ENCODE assay signal across 15 cellular contexts in genomic region chr11:6586434-6587359, GRCh38. TPM values are rescaled to one million over a fixed set of nuclear protein-coding genes. Genes with fewer than 3 reads are reported as not detected.
DNase-seq lines count a peak whose midpoint lies in the region; TF ChIP-seq lines count a peak whose summit lies in the region.
"Had no signal": no experiment of that assay in that cellular context is flagged by ENCODE, and none has a peak within 500 bp of the region (broad histone marks: within the 10 kb centered on the region; RNA-seq: fewer than 3 reads in every experiment).

No MANE protein-coding gene starts in this region.

- no peak overlapping the region for H3K14ac ChIP-seq in H9 (ENCODE audit: insufficient read depth, low read length)

- WGBS in H9 (ENCODE audit: extremely low coverage, insufficient read length, low lambda C conversion rate), result no CpG with 5 or more reads among the region's 25 CpGs

- DNase-seq in AG10803 (ENCODE audit: low read depth), result peak; percentile 32
- peak; percentile 77 for DNase-seq in H9
- peak; percentile 72 for DNase-seq in coronary artery (ENCODE audit: low spot score)
- DNase-seq in osteocyte (ENCODE audit: extremely low spot score, unreplicated experiment), result peak; percentile 81
- DNase-seq in activated CD8-positive, alpha-beta memory T cell treated with anti-CD3 and anti-CD28 coated beads for 24 hours, result no peak
- no peak for DNase-seq in NCI-H82 (lab: John Stamatoyannopoulos, UW)
- no peak for DNase-seq in chondrocyte (ENCODE audit: low spot score)
- DNase-seq in GOT3 (lab: John Stamatoyannopoulos, UW), result no peak
- DNase-seq: CD4-positive, alpha-beta T cell; mesendoderm; ovary; SIG-M5 had no signal

- H3K23me2 ChIP-seq in H9 (ENCODE audit: insufficient read length, low read depth, low read length, poor library complexity, severe bottlenecking), result no peaks in the 10 kb centered on the region

- peak overlapping the region; percentile 34 for H3K4me3 ChIP-seq in AG10803 (ENCODE audit: low read length)
- H3K4me3 ChIP-seq in coronary artery, result peak overlapping the region; percentile 57
- H3K4me3 ChIP-seq: ovary had no signal

- H2BK5ac ChIP-seq in H9 (ENCODE audit: insufficient read length, low read length), result no peak overlapping the region

- H3K4me3 Mint-ChIP-seq in H9 (no peak overlapping the region), osteocyte (ENCODE audit: unreplicated experiment) (no peak overlapping the region), chondrocyte (ENCODE audit: unreplicated experiment) (no peak overlapping the region)
- H3K4me3 Mint-ChIP-seq: CD4-positive, alpha-beta T cell; stimulated activated memory B cell treated with anti-CD40 and anti-IgM and Interleukin-4, amounts not matched to agents 10 μg/mL and 1 μg/mL and 100 μg/mL, for 72 hours had no signal

- H4K5ac ChIP-seq in H9 (ENCODE audit: insufficient read length, low read depth, low read length), result no peak overlapping the region

- H3K27me3 Mint-ChIP-seq in H9 (ENCODE audit: low read depth), result no peaks in the 10 kb centered on the region
- H3K27me3 Mint-ChIP-seq in osteocyte (ENCODE audit: unreplicated experiment), result no peaks in the 10 kb centered on the region
- H3K27me3 Mint-ChIP-seq in chondrocyte (ENCODE audit: low read depth), result no peaks in the 10 kb centered on the region
- H3K27me3 Mint-ChIP-seq: CD4-positive, alpha-beta T cell; stimulated activated memory B cell treated with anti-CD40 and anti-IgM and Interleukin-4, amounts not matched to agents 10 μg/mL and 1 μg/mL and 100 μg/mL, for 72 hours had no signal

- no peak overlapping the region for H2BK12ac ChIP-seq in H9 (ENCODE audit: insufficient read length, low read depth, low read length)

- no peak overlapping the region for H4K8ac ChIP-seq in H9 (replicated peaks; ENCODE audit: insufficient read length, low read depth, low read length)

- H3K9me3 Mint-ChIP-seq in H9 (peaks cover 19 to 20% of the 10 kb centered on the region in 2 experiments), osteocyte (ENCODE audit: unreplicated experiment) (peaks cover 30% of the 10 kb centered on the region), chondrocyte (ENCODE audit: low read depth) (peaks cover 26% of the 10 kb centered on the region)

- no peak overlapping the region for H3K27ac ChIP-seq in H9 (ENCODE audit: insufficient read length, low read depth, low read length)
- peak overlapping the region; percentile 56 to 68 for H3K27ac ChIP-seq in coronary artery
- H3K27ac ChIP-seq: KMS-11, ovary had no signal

- H3K4me2 ChIP-seq in H9 (ENCODE audit: insufficient read depth, insufficient read length, low read length), result no peak overlapping the region
- H3K4me2 ChIP-seq: KMS-11 had no signal

- H2AFZ ChIP-seq in H9 (ENCODE audit: low read length), result no peak overlapping the region

- no peaks in the 10 kb centered on the region for H3K79me1 ChIP-seq in H9 (ENCODE audit: insufficient read depth, low read depth, low read length, poor library complexity, severe bottlenecking)

- no peak overlapping the region for H2AK5ac ChIP-seq in H9 (ENCODE audit: insufficient read length, low read length)

- H3K27me3 ChIP-seq in H9 (ENCODE audit: insufficient read depth, low read length), result no peaks in the 10 kb centered on the region
- H3K27me3 ChIP-seq: ovary had no signal

- H3T11ph ChIP-seq in H9 (ENCODE audit: low read length), result no peak overlapping the region

- no peak overlapping the region for H3K4ac ChIP-seq in H9 (ENCODE audit: low read depth, low read length)

- no peak overlapping the region for H3K23ac ChIP-seq in H9 (ENCODE audit: insufficient read length, low read depth, low read length)

- peak overlapping the region in 1 of 3 experiments; percentile 46; a peak in 1 of 7 replicates for H3K27ac Mint-ChIP-seq in H9
- no peak overlapping the region for H3K27ac Mint-ChIP-seq in osteocyte (ENCODE audit: unreplicated experiment)
- H3K27ac Mint-ChIP-seq in chondrocyte (ENCODE audit: unreplicated experiment), result no peak overlapping the region
- H3K27ac Mint-ChIP-seq: activated T-helper 2 cell treated with anti-CD3 and anti-CD28 coated beads, Interferon-gamma antibody, Interleukin-2, Interleukin-4, amounts not matched to agents 10 μg/mL and 5 μg/mL and 100 μg/mL, durations not matched to agents 14 hours and 24 hours and 36 hours; CD4-positive, alpha-beta T cell; stimulated activated memory B cell treated with anti-CD40 and anti-IgM and Interleukin-4, amounts not matched to agents 10 μg/mL and 1 μg/mL and 100 μg/mL, for 72 hours had no signal

- H3K79me2 ChIP-seq in H9 (ENCODE audit: insufficient read depth, low read length), result no peaks in the 10 kb centered on the region

- TF ChIP-seq CTCF in AG10803 (conservative IDR thresholded peaks at IDR 0.05; ENCODE audit: low read length), result no peak
- no peak for TF ChIP-seq CTCF in H9 (conservative IDR thresholded peaks at IDR 0.05)
- TF ChIP-seq CTCF in coronary artery (IDR thresholded peaks at IDR 0.05), result no peak
- no peak for TF ChIP-seq CTCF in osteocyte (IDR thresholded peaks at IDR 0.05)
- TF ChIP-seq CTCF in chondrocyte (IDR thresholded peaks at IDR 0.05), result no peak

- no peaks in the 10 kb centered on the region for H3K9me3 ChIP-seq in H9 (ENCODE audit: control insufficient read depth, low read depth, low read length)
- H3K9me3 ChIP-seq: ovary had no signal

- H3K36me3 Mint-ChIP-seq in H9 (ENCODE audit: insufficient read depth in 1 of 3, low read depth in 3 of 3), result peaks cover 7 to 17% (median 9%) of the 10 kb centered on the region in 3 experiments; a peak in 5 of 7 replicates
- peaks cover 22% of the 10 kb centered on the region for H3K36me3 Mint-ChIP-seq in osteocyte (ENCODE audit: unreplicated experiment)
- peaks cover 19% of the 10 kb centered on the region for H3K36me3 Mint-ChIP-seq in chondrocyte (ENCODE audit: low read depth)

- H3K9ac ChIP-seq in H9 (ENCODE audit: extremely low read depth, insufficient read length, low read length), result no peak overlapping the region
- H3K9ac ChIP-seq: KMS-11 had no signal

- no peak overlapping the region for H3K56ac ChIP-seq in H9 (ENCODE audit: insufficient read length, low read depth, low read length)

- no peak overlapping the region for H4K91ac ChIP-seq in H9 (ENCODE audit: insufficient read length, low read depth, low read length)

- H2BK120ac ChIP-seq in H9 (ENCODE audit: low read depth, low read length, poor library complexity, severe bottlenecking), result no peak overlapping the region

- no peak overlapping the region for H2BK15ac ChIP-seq in H9 (ENCODE audit: low read depth, low read length)

- H3K4me1 Mint-ChIP-seq in H9 (peaks cover under 1% of the 10 kb centered on the region in 2 experiments; a peak in 3 of 4 replicates), osteocyte (ENCODE audit: unreplicated experiment) (no peaks in the 10 kb centered on the region), chondrocyte (ENCODE audit: low read depth) (no peaks in the 10 kb centered on the region)

- H2BK20ac ChIP-seq in H9 (ENCODE audit: low read depth, low read length, poor library complexity, severe bottlenecking), result no peak overlapping the region

- no peaks in the 10 kb centered on the region for H4K20me1 ChIP-seq in H9 (ENCODE audit: control insufficient read depth, insufficient read depth, insufficient read length)

- H3K18ac ChIP-seq in H9 (ENCODE audit: insufficient read length, low read depth, low read length), result no peak overlapping the region

- no peaks in the 10 kb centered on the region for H3K4me1 ChIP-seq in H9 (ENCODE audit: insufficient read depth, low read length)

RNA-seq across cellular contexts. Expression of gene RRP8, which starts 16.7 kb away (rescaled TPM):
- 14.2 and 16.0 TPM in 2 replicates for total RNA-seq in H9 (2021)
- 15.3 and 17.8 TPM in 2 replicates for total RNA-seq in osteocyte
- total RNA-seq in chondrocyte, result 12.8 to 15.7 TPM (median 15.1 TPM) in 3 replicates

RNA-seq across cellular contexts. Expression of gene ILK, which starts 16.9 kb away (rescaled TPM):
- 96.2 and 100 TPM in 2 replicates for total RNA-seq in H9 (2021)
- 192 and 209 TPM in 2 replicates for total RNA-seq in osteocyte
- total RNA-seq in chondrocyte, result 200 to 258 TPM (median 248 TPM) in 3 replicates

RNA-seq across cellular contexts. Expression of gene TAF10, which starts 25.3 kb away (rescaled TPM):
- total RNA-seq in H9 (2021) (198 and 207 TPM in 2 replicates), osteocyte (93.4 and 100 TPM in 2 replicates), chondrocyte (80.9 to 124 TPM (median 82.8 TPM) in 3 replicates)

RNA-seq across cellular contexts. Expression of gene TPP1, which starts 32.5 kb away (rescaled TPM):
- 37.2 and 37.5 TPM in 2 replicates for total RNA-seq in H9 (2021)
- 157 and 171 TPM in 2 replicates for total RNA-seq in osteocyte
- total RNA-seq in chondrocyte, result 89.2 to 103 TPM (median 101 TPM) in 3 replicates

Comparison
In these comparisons a context has a peak if more than half of its experiments do, and no peak if none do; other contexts are left out.
1. DNase-seq: peak in AG10803 (single experiment), H9 (single experiment), coronary artery (single experiment) and osteocyte (single experiment); none in activated CD8-positive, alpha-beta memory T cell treated with anti-CD3 and anti-CD28 coated beads for 24 hours (single experiment), NCI-H82 (single experiment), chondrocyte (single experiment) and GOT3 (single experiment).